ENCODE assay signal across 16 cellular contexts in the genomic region with DNA sequence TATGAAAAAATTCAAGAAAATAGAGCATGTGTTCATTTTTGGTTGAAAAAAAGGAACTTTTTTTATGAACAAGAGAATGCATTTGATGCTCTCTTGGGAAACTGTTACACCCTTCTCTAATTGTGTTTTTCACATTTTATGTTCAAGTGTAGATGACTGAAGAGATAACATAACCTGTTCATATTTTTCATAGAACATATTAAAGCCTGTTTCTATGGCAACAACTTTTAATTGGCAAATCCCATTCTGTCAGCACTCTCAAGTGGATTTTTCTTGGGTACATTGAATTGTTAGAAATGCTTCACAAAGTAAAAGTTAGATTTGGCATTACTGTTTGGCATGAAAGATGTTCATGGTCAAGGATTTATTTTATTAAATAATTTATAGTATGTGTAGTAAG.
DNase-seq lines count a peak whose midpoint lies in the region; ATAC-seq and TF ChIP-seq lines count a peak whose summit lies in the region.
"Had no signal": no experiment of that assay in that cellular context is flagged by ENCODE, and none has a peak within 500 bp of the region (broad histone marks: within the 10 kb centered on the region; RNA-seq: fewer than 3 reads in every experiment).

No MANE protein-coding gene starts in this region.

- H3K36me3 ChIP-seq in breast epithelium = no peaks in the 10 kb centered on the region
- H3K36me3 ChIP-seq in adipocyte (ENCODE audit: control insufficient read depth, insufficient read depth, low read length, severe bottlenecking) = peaks cover 13% of the 10 kb centered on the region
- peaks cover 0 to 12% (median 0%) of the 10 kb centered on the region in 3 experiments for H3K36me3 ChIP-seq in naive thymus-derived CD4-positive, alpha-beta T cell (ENCODE audit: control insufficient read depth in 2 of 3, insufficient read depth in 3 of 3, low read length in 3 of 3)
- no peaks in the 10 kb centered on the region for H3K36me3 ChIP-seq in urinary bladder (ENCODE audit: insufficient read depth)

- no peaks in the 10 kb centered on the region for H3K27me3 Mint-ChIP-seq in MCF 10A (ENCODE audit: insufficient read depth, unreplicated experiment)
- H3K27me3 Mint-ChIP-seq in naive thymus-derived CD4-positive, alpha-beta T cell = no peaks in the 10 kb centered on the region
- H3K27me3 Mint-ChIP-seq: activated naive CD8-positive, alpha-beta T cell treated with anti-CD3 and anti-CD28 coated beads, Interleukin-2, amount 50 U/mL, for 24 hours had no signal

- H3K27me3 ChIP-seq in breast epithelium (no peaks in the 10 kb centered on the region), adipocyte (replicated peaks; ENCODE audit: control insufficient read depth, insufficient read depth, low read length) (no peaks in the 10 kb centered on the region)
- H3K27me3 ChIP-seq in naive thymus-derived CD4-positive, alpha-beta T cell (ENCODE audit: control insufficient read depth in 2 of 2, insufficient read depth in 2 of 2, low read length in 2 of 2) = no peaks in the 10 kb centered on the region

- H3K27ac Mint-ChIP-seq in MCF 10A (ENCODE audit: low read depth, unreplicated experiment) = peak overlapping the region; percentile 23
- H3K27ac Mint-ChIP-seq in naive thymus-derived CD4-positive, alpha-beta T cell = peak overlapping the region in 4 of 9 donors; percentile 22 to 87 (median 70)
- H3K27ac Mint-ChIP-seq: nephron progenitor cell had no signal

- H3K27ac ChIP-seq in breast epithelium = no peak overlapping the region
- H3K27ac ChIP-seq in naive thymus-derived CD4-positive, alpha-beta T cell (ENCODE audit: low read depth, low read length) = peak overlapping the region; percentile 36
- H3K27ac ChIP-seq in urinary bladder (ENCODE audit: low read depth) = peak overlapping the region; percentile 10

- peaks cover 37% of the 10 kb centered on the region for H3K4me1 Mint-ChIP-seq in MCF 10A (ENCODE audit: insufficient read depth, unreplicated experiment)
- H3K4me1 Mint-ChIP-seq in naive thymus-derived CD4-positive, alpha-beta T cell = peaks cover 26 to 97% (median 90%) of the 10 kb centered on the region in 7 donors

- CTCF ChIA-PET in MCF 10A (lab: Yijun Ruan, JAX) = no interaction called here
- CTCF ChIA-PET in naive thymus-derived CD4-positive, alpha-beta T cell (lab: Charles Lee) = no interaction called here

- no peaks in the 10 kb centered on the region for H3K9me3 Mint-ChIP-seq in MCF 10A (ENCODE audit: unreplicated experiment)
- H3K9me3 Mint-ChIP-seq in naive thymus-derived CD4-positive, alpha-beta T cell = no peaks in the 10 kb centered on the region
- H3K9me3 Mint-ChIP-seq: activated naive CD8-positive, alpha-beta T cell treated with anti-CD3 and anti-CD28 coated beads, Interleukin-2, amount 50 U/mL, for 24 hours; nephron progenitor cell had no signal

- ATAC-seq in naive thymus-derived CD4-positive, alpha-beta T cell = no peak
- ATAC-seq in GM21737 (IDR thresholded peaks at IDR 0.05; ENCODE audit: unreplicated experiment) (no peak), GM18867 (IDR thresholded peaks at IDR 0.05; ENCODE audit: unreplicated experiment) (no peak)
- ATAC-seq: activated naive CD8-positive, alpha-beta T cell treated with anti-CD3 and anti-CD28 coated beads, Interleukin-2, amount 50 U/mL, for 24 hours; HCT116 had no signal

- POLR2A ChIA-PET in MCF 10A (lab: Yijun Ruan, JAX) = interaction anchor here (0.7 kb wide), 2 partner anchors 10 to 1962 kb away, joined by 3 to 4 read pairs; no protein-coding TSS in a partner anchor
- POLR2A ChIA-PET in naive thymus-derived CD4-positive, alpha-beta T cell (lab: Charles Lee) = interaction anchor here (1.5 kb wide), 1 partner anchor 35 kb away, joined by 4 read pairs; no protein-coding TSS in a partner anchor

- peaks cover 18% of the 10 kb centered on the region for H3K36me3 Mint-ChIP-seq in MCF 10A (ENCODE audit: insufficient read depth, unreplicated experiment)
- H3K36me3 Mint-ChIP-seq in naive thymus-derived CD4-positive, alpha-beta T cell = peaks cover 0 to 36% (median 19%) of the 10 kb centered on the region in 5 donors

- H3K9me3 ChIP-seq in breast epithelium (no peaks in the 10 kb centered on the region), adipocyte (ENCODE audit: control insufficient read depth, low read length) (no peaks in the 10 kb centered on the region)
- H3K9me3 ChIP-seq in naive thymus-derived CD4-positive, alpha-beta T cell (ENCODE audit: control insufficient read depth in 2 of 3, low read length in 3 of 3) = no peaks in the 10 kb centered on the region

- H3K4me3 ChIP-seq in breast epithelium = no peak overlapping the region
- peak overlapping the region; percentile 7 for H3K4me3 ChIP-seq in adipocyte (ENCODE audit: low read length)
- no peak overlapping the region for H3K4me3 ChIP-seq in naive thymus-derived CD4-positive, alpha-beta T cell (ENCODE audit: low read length)
- H3K4me3 ChIP-seq in urinary bladder (ENCODE audit: low read depth, low read length) = no peak overlapping the region

- no peak overlapping the region for H3K9ac ChIP-seq in adipocyte (ENCODE audit: low read length)

- no peak for TF ChIP-seq POLR2A in breast epithelium (IDR thresholded peaks at IDR 0.05)

- DNase-seq in MCF 10A (ENCODE audit: unreplicated experiment) = no peak
- no peak for DNase-seq in breast epithelium (ENCODE audit: low spot score in 2 of 2)
- DNase-seq in adipocyte (ENCODE audit: low read depth) = no peak
- no peak for DNase-seq in naive thymus-derived CD4-positive, alpha-beta T cell
- DNase-seq in cerebellum (ENCODE audit: low spot score) = no peak
- DNase-seq: activated naive CD8-positive, alpha-beta T cell treated with anti-CD3 and anti-CD28 coated beads, Interleukin-2, amount 50 U/mL, for 24 hours; cortex of kidney; islet precursor cell; NCI-H345; nephron progenitor cell; stimulated activated CD4-positive, alpha-beta T cell treated with anti-CD3 and anti-CD28 coated beads, Interleukin-12 subunit alpha, Interleukin-12 subunit beta, amount 100 ng/mL, for 4 hours; T1000 had no signal

- H3K4me1 ChIP-seq in breast epithelium (peaks cover 0 to 16% of the 10 kb centered on the region in 2 donors), adipocyte (ENCODE audit: control insufficient read depth, insufficient read depth, low read length) (peaks cover 54% of the 10 kb centered on the region), urinary bladder (ENCODE audit: insufficient read depth) (no peaks in the 10 kb centered on the region)
- H3K4me1 ChIP-seq in naive thymus-derived CD4-positive, alpha-beta T cell (ENCODE audit: control insufficient read depth in 2 of 2, insufficient read depth in 2 of 2, low read length in 2 of 2) = peaks cover 43 to 54% of the 10 kb centered on the region in 2 donors

- no TSS peak for BruUV-seq in MCF 10A (replicated peaks; lab: Mats Ljungman, UMichigan)

- no peak overlapping the region for H3K4me3 Mint-ChIP-seq in MCF 10A (ENCODE audit: unreplicated experiment)
- H3K4me3 Mint-ChIP-seq in naive thymus-derived CD4-positive, alpha-beta T cell = peak overlapping the region in 3 of 10 donors; percentile 22 to 53 (median 47)
- H3K4me3 Mint-ChIP-seq: activated naive CD8-positive, alpha-beta T cell treated with anti-CD3 and anti-CD28 coated beads, Interleukin-2, amount 50 U/mL, for 24 hours; nephron progenitor cell had no signal

- TF ChIP-seq CTCF in MCF 10A (IDR thresholded peaks at IDR 0.05; ENCODE audit: unreplicated experiment) = no peak
- no peak for TF ChIP-seq CTCF in breast epithelium (IDR thresholded peaks at IDR 0.05)

- intact Hi-C loops in MCF 10A (cut with micrococcal nuclease) (no loop called here), breast epithelium (cut with DNase I; ENCODE audit: low total_unique reads) (no loop called here)
- intact Hi-C loops in naive thymus-derived CD4-positive, alpha-beta T cell (cut with micrococcal nuclease) = loop anchor here in 1 of 2 donors (1.0 kb wide), 2 partner anchors 8 to 9 kb away; no protein-coding TSS in a partner anchor

Comparison
In these comparisons a context has a peak if more than half of its experiments do, and no peak if none do; other contexts are left out.
1. H3K27ac ChIP-seq: peak in naive thymus-derived CD4-positive, alpha-beta T cell (single experiment) and urinary bladder (single experiment); none in breast epithelium (0 of 2).